9 cellular contexts compared by ENCODE assay signal in the genomic region with DNA sequence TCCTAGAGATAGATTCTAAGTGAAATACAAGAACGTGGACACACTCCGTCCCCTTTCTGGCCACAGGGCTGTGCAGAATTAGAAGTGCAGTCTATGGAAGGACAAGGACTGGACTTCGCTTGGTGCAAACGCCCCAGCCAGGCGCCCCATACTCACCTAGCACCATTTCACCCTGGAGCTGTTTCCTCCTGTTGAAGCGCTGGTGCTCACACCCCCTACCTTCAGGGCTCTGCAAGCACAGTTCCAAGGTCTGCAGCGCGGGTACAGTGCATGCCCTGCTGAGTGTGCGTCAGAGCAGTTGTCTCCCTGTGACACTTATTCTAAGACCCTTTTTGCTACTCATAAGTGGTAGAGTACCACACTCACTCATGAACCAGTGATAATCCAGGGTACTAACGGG. TPM values are rescaled to one million over a fixed set of nuclear protein-coding genes. Genes with fewer than 3 reads are reported as not detected.
DNase-seq lines count a peak whose midpoint lies in the region; ATAC-seq, FAIRE-seq and TF ChIP-seq lines count a peak whose summit lies in the region.
"Had no signal": no experiment of that assay in that cellular context is flagged by ENCODE, and none has a peak within 500 bp of the region (broad histone marks: within the 10 kb centered on the region; RNA-seq: fewer than 3 reads in every experiment).

No MANE protein-coding gene starts in this region.

- no peaks in the 10 kb centered on the region for H3K36me3 Mint-ChIP-seq in T-helper 17 cell (ENCODE audit: low read depth)

- H3K27me3 ChIP-seq in GM23248 (replicated peaks; ENCODE audit: insufficient read depth) (no peaks in the 10 kb centered on the region), small intestine (ENCODE audit: control insufficient read depth in 2 of 2, insufficient read depth in 2 of 2, low read length in 2 of 2) (no peaks in the 10 kb centered on the region), right cardiac atrium (ENCODE audit: control insufficient read depth, insufficient read depth) (no peaks in the 10 kb centered on the region)

- H3K9me3 ChIP-seq in GM23248 (ENCODE audit: low read depth) (no peaks in the 10 kb centered on the region), T-helper 17 cell (ENCODE audit: control insufficient read depth, low read length, poor library complexity, severe bottlenecking) (no peaks in the 10 kb centered on the region), small intestine (ENCODE audit: control insufficient read depth, low read depth) (no peaks in the 10 kb centered on the region), right cardiac atrium (ENCODE audit: control insufficient read depth, low read length) (no peaks in the 10 kb centered on the region)

- FAIRE-seq in small intestine (lab: Jason Lieb, UNC), result no peak

- 86 to 88% methylated on average over 10 of the region's 10 CpGs for WGBS in GM23248 (ENCODE audit: low coverage in 1 of 2, low lambda C conversion rate in 2 of 2, missing lambda C conversion rate in 2 of 2), 2 experiments
- 22 to 61% (median 41%) methylated on average over 10 of the region's 10 CpGs for WGBS in small intestine, 3 donors
- WGBS in right cardiac atrium, result 89% methylated on average over 10 of the region's 10 CpGs

- in situ Hi-C loops in GM23248 (cut with MboI), result no loop called here

- peak overlapping the region; percentile 97 for H3K4me3 Mint-ChIP-seq in T-helper 17 cell

- H3K4me2 ChIP-seq in GM23248 (ENCODE audit: unreplicated experiment), result no peak overlapping the region

- H2AFZ ChIP-seq in GM23248, result no peak overlapping the region

- no peaks in the 10 kb centered on the region for H3K27me3 Mint-ChIP-seq in T-helper 17 cell

- DNase-seq in GM23248, result no peak
- peak in 1 of 3 donors; percentile 19 for DNase-seq in T-helper 17 cell
- DNase-seq in choroid plexus epithelial cell (ENCODE audit: low read depth), result no peak
- DNase-seq in small intestine, result peak; percentile 89
- no peak for DNase-seq in right cardiac atrium
- DNase-seq in sciatic nerve (ENCODE audit: low spot score), result no peak
- no peak for DNase-seq in SIG-M5 (lab: John Stamatoyannopoulos, UW)

- intact Hi-C loops in right cardiac atrium (cut with DNase I), result loop anchor here in 2 of 4 donors (5.0 to 10.0 kb wide), 3 partner anchors 99 to 161 kb away; no protein-coding TSS in a partner anchor
- intact Hi-C loops in sciatic nerve (cut with DNase I), result no loop called here

- H3K9ac ChIP-seq in GM23248, result peak overlapping the region; percentile 39

- H4K20me1 ChIP-seq in GM23248 (ENCODE audit: insufficient read depth), result no peaks in the 10 kb centered on the region

- peaks cover 73% of the 10 kb centered on the region for H3K79me2 ChIP-seq in GM23248 (ENCODE audit: insufficient read depth)

- H3K36me3 ChIP-seq in GM23248 (ENCODE audit: low read depth) (no peaks in the 10 kb centered on the region), small intestine (ENCODE audit: control insufficient read depth in 2 of 2, insufficient read depth in 2 of 2, low read length in 2 of 2) (no peaks in the 10 kb centered on the region)
- H3K36me3 ChIP-seq: cardiac muscle cell had no signal

- peak overlapping the region; percentile 90 for H3K27ac Mint-ChIP-seq in T-helper 17 cell

- H3K9me2 ChIP-seq in GM23248 (ENCODE audit: insufficient read depth), result no peaks in the 10 kb centered on the region

- H3K27ac ChIP-seq in GM23248 (peak overlapping the region; percentile 7; the same call in 1 of the 2 replicates), small intestine (ENCODE audit: low read depth in 1 of 2, low read length in 1 of 2) (peak overlapping the region; percentile 61 to 64), right cardiac atrium (ENCODE audit: low read length) (no peak overlapping the region)
- H3K27ac ChIP-seq: cardiac muscle cell had no signal

- H3K4me3 ChIP-seq in GM23248 (peak overlapping the region; percentile 90; the same call in 1 of the 2 replicates), choroid plexus epithelial cell (ENCODE audit: low read depth, low read length) (no peak overlapping the region), small intestine (ENCODE audit: low read depth in 1 of 2, low read length in 2 of 2) (peak overlapping the region in 1 of 2 donors; percentile 89), right cardiac atrium (ENCODE audit: low read length) (no peak overlapping the region)
- H3K4me3 ChIP-seq: cardiac muscle cell had no signal

- H3K4me1 ChIP-seq in GM23248 (ENCODE audit: insufficient read depth) (peaks cover 17% of the 10 kb centered on the region), small intestine (ENCODE audit: control insufficient read depth in 2 of 2, insufficient read depth in 1 of 2, low read depth in 1 of 2, low read length in 1 of 2) (peaks cover 11 to 23% of the 10 kb centered on the region in 2 donors), right cardiac atrium (ENCODE audit: control insufficient read depth, insufficient read depth, low read length) (peaks cover 11% of the 10 kb centered on the region)

- peak; percentile 39 for TF ChIP-seq CTCF in choroid plexus epithelial cell (conservative IDR thresholded peaks at IDR 0.05; ENCODE audit: low read depth, low read length)

- ATAC-seq in T-helper 17 cell, result no peak
- no peak for ATAC-seq in right cardiac atrium
- ATAC-seq in GM18502 (IDR thresholded peaks at IDR 0.05; ENCODE audit: poor library complexity, unreplicated experiment), result no peak
- no peak for ATAC-seq in sciatic nerve

- 0 out of 2 replicates have a peak, but pooled peaks cover 8% of the 10 kb centered on the region for H3F3A ChIP-seq in GM23248 (ENCODE audit: insufficient read depth)

- peaks cover 38% of the 10 kb centered on the region for H3K4me1 Mint-ChIP-seq in T-helper 17 cell

RNA-seq across cellular contexts. Expression of a gene that starts 3.0 kb away (rescaled TPM):
- 36.5 and 65.4 TPM in 2 replicates for total RNA-seq in GM23248 (2014; rRNA removed; shearing (Covaris generic))
- polyA plus RNA-seq in GM23248 (2016; fragmentation: Nextera tagmentation; extraction: Ambion mirVana), result 58.9 and 59.6 TPM in 2 replicates
- total RNA-seq in T-helper 17 cell, result 10 to 100 TPM; 44.2 TPM
- polyA plus RNA-seq in small intestine, result 100 to 1,000 TPM in 1 of 3 donors, 10 to 100 TPM in 2; 82.3 to 142 (median 98.4) TPM
- total RNA-seq in right cardiac atrium, result 10 to 100 TPM; 18.5 to 32.2 (median 24.2) TPM
- polyA plus RNA-seq in right cardiac atrium, result 32.0 TPM
- 31.7 TPM for total RNA-seq in sciatic nerve
